In the genomic region with DNA sequence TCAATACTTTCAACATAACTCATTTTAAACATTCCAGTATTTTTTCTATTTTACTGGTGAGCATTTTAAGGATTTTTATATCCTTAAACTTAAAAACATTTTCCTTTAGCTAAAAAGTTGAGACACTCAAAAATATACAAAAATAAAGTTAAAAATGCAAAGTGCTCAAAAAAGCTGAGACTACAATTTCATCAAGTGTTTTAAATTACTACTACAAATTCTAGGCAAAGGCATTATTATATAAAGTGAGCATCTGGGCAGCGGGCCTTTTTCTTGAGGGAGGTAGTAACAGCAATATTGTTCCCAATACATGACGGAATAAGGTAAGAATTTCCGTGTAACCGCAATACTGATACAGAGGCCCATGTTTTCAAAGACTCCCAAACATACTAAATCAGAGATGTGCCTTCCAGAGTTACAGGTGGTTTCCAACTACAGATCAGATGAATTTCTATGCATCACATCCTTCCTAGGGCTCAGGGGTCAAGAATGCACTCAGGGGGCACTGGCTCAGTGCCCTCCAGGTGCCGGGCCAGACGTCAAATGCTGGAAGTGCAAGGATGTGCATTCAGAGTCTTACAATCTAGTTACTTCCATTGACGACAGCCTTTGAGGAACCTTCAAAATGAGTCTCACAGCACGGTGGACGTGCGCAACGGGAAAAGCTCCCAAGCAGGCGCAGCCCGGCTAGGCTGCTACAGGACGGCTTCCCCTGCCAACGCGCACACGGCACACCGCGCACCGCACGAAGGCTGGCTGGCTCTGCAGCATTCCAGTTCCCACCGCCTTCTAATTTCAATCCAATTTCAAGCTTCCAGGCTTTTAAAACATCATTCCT, we compare ENCODE assay signal across 8 cellular contexts. TPM values are rescaled to one million over a fixed set of nuclear protein-coding genes. Genes with fewer than 3 reads are reported as not detected.
DNase-seq lines count a peak whose midpoint lies in the region; ATAC-seq and TF ChIP-seq lines count a peak whose summit lies in the region.

No MANE protein-coding gene starts in this region.

- no peaks in the 10 kb centered on the region for H3K9me2 ChIP-seq in DOHH2 (replicated peaks; ENCODE audit: control insufficient read depth, low read length)

- peak overlapping the region; percentile 87 for H3K9ac ChIP-seq in endodermal cell (ENCODE audit: extremely low read depth, low read length, poor library complexity, severe bottlenecking)

- H3K4me1 ChIP-seq in DOHH2 (ENCODE audit: control insufficient read depth, low read length) (peaks cover 55% of the 10 kb centered on the region), endodermal cell (ENCODE audit: control insufficient read depth, insufficient read depth, low read length) (peaks cover 2% of the 10 kb centered on the region), mesodermal cell (ENCODE audit: control insufficient read depth, insufficient read depth, low read length, poor library complexity, severe bottlenecking) (peaks cover 8% of the 10 kb centered on the region), stomach (peaks cover 22 to 59% (median 40%) of the 10 kb centered on the region in 4 donors)

- H3K4me3 Mint-ChIP-seq in endodermal cell = peak overlapping the region; percentile 77

- no peaks in the 10 kb centered on the region for H3K9me3 Mint-ChIP-seq in endodermal cell

- peaks cover 26% of the 10 kb centered on the region for H3K4me1 Mint-ChIP-seq in endodermal cell

- TF ChIP-seq POLR2A in stomach (IDR thresholded peaks at IDR 0.05) = peak in 1 of 4 donors; percentile 5

- H3K36me3 ChIP-seq in DOHH2 (ENCODE audit: control insufficient read depth, low read length) = peaks cover 44% of the 10 kb centered on the region
- peaks cover 27% of the 10 kb centered on the region for H3K36me3 ChIP-seq in endodermal cell (ENCODE audit: control insufficient read depth, insufficient read depth, low read length)
- peaks cover 13% of the 10 kb centered on the region for H3K36me3 ChIP-seq in mesodermal cell (ENCODE audit: control insufficient read depth, insufficient read depth, low read length)
- peaks cover 0 to 9% (median under 1%) of the 10 kb centered on the region in 4 donors for H3K36me3 ChIP-seq in stomach

- H3K79me2 ChIP-seq in DOHH2 (ENCODE audit: control insufficient read depth, low read length) = peaks cover 73% of the 10 kb centered on the region

- TF ChIP-seq CTCF in DOHH2 (IDR thresholded peaks at IDR 0.05; ENCODE audit: low read depth, low read length, poor library complexity, severe bottlenecking) (no peak), endodermal cell (conservative IDR thresholded peaks at IDR 0.05) (no peak), stomach (IDR thresholded peaks at IDR 0.05) (no peak)

- no peak for TF ChIP-seq EP300 in stomach (IDR thresholded peaks at IDR 0.05)

- DNase-seq in NAMALWA (ENCODE audit: low spot score) = peak; percentile 52
- DNase-seq in activated CD4-positive, alpha-beta T cell treated with anti-CD3 and anti-CD28 coated beads, Interleukin-2, amount 50 U/mL, for 48 hours = peak; percentile 43 to 54
- peak; percentile 66 for DNase-seq in endodermal cell
- DNase-seq in stomach = peak; percentile 43

- H3K27me3 ChIP-seq in DOHH2 (ENCODE audit: control insufficient read depth, low read length) (no peaks in the 10 kb centered on the region), endodermal cell (ENCODE audit: control insufficient read depth, insufficient read depth, low read length, poor library complexity, severe bottlenecking) (no peaks in the 10 kb centered on the region), stomach (no peaks in the 10 kb centered on the region)

- peak; percentile 27 for ATAC-seq in GM21529 (IDR thresholded peaks at IDR 0.05; ENCODE audit: unreplicated experiment)
- ATAC-seq in HG02870 (IDR thresholded peaks at IDR 0.05; ENCODE audit: unreplicated experiment) = no peak

- H3K27ac ChIP-seq in DOHH2 (ENCODE audit: low read depth, low read length) (peak overlapping the region; percentile 75), endodermal cell (ENCODE audit: low read depth, low read length) (peak overlapping the region; percentile 5), mesodermal cell (ENCODE audit: low read depth, low read length, severe bottlenecking) (peak overlapping the region; percentile 74), stomach (peak overlapping the region; percentile 86 to 99 (median 97))

- intact Hi-C loops in stomach (cut with DNase I; ENCODE audit: low total_unique reads) = no loop called here

- H3K27ac Mint-ChIP-seq in endodermal cell = peak overlapping the region; percentile 49

- peaks cover 13% of the 10 kb centered on the region; the same call in 1 of the 2 replicates for H4K20me1 ChIP-seq in DOHH2 (ENCODE audit: control insufficient read depth, insufficient read depth, low read depth, low read length)

- H3K4me2 ChIP-seq in DOHH2 (ENCODE audit: low read length) = peak overlapping the region; percentile 91

- H3K9me3 ChIP-seq in DOHH2 (ENCODE audit: control insufficient read depth, insufficient read depth, low read length) (no peaks in the 10 kb centered on the region), endodermal cell (ENCODE audit: control insufficient read depth, low read length) (no peaks in the 10 kb centered on the region), mesodermal cell (ENCODE audit: control insufficient read depth, low read length) (no peaks in the 10 kb centered on the region), stomach (no peaks in the 10 kb centered on the region)

- H3F3A ChIP-seq in DOHH2 (ENCODE audit: control insufficient read depth, insufficient read depth) = peaks cover 22% of the 10 kb centered on the region

- H3K4me3 ChIP-seq in DOHH2 (ENCODE audit: low read length) (peak overlapping the region; percentile 92), endodermal cell (ENCODE audit: low read length) (peak overlapping the region; percentile 96), mesodermal cell (ENCODE audit: extremely low read depth, insufficient read depth, low read length, poor library complexity, severe bottlenecking) (peak overlapping the region; percentile 64), stomach (peak overlapping the region; percentile 72 to 86 (median 80))

- no peaks in the 10 kb centered on the region for H3K27me3 Mint-ChIP-seq in endodermal cell (ENCODE audit: insufficient read depth)

- 4 to 5% methylated on average over 9 to 22 of the region's 22 CpGs for WGBS in endodermal cell (ENCODE audit: insufficient coverage in 1 of 2, insufficient read length in 1 of 2), 2 experiments
- 4 to 7% methylated on average over 15 to 21 of the region's 22 CpGs for WGBS in mesodermal cell (ENCODE audit: insufficient coverage in 2 of 2), 2 experiments
- 1 to 5% (median 2%) methylated on average over 15 to 22 of the region's 22 CpGs for WGBS in stomach, 5 donors

- H3K36me3 Mint-ChIP-seq in endodermal cell (ENCODE audit: low read depth) = peaks cover 12% of the 10 kb centered on the region

RNA-seq across cellular contexts. Expression of a gene that starts 1.7 kb away (rescaled TPM):
- total RNA-seq in endodermal cell (10 to 100 TPM; 82.5 to 82.8 TPM), stomach (100 to 1,000 TPM in 1 of 5 donors, 10 to 100 TPM in 4; 10.4 to 115 (median 49.6) TPM)
- polyA plus RNA-seq in endodermal cell (2013, experiment 1 of 2) = 74.8 TPM
- polyA plus RNA-seq in endodermal cell (2013, experiment 2 of 2) = 72.6 TPM
- polyA plus RNA-seq in mesodermal cell (2013, experiment 1 of 2) = 38.7 TPM
- 43.8 TPM for polyA plus RNA-seq in mesodermal cell (2013, experiment 2 of 2)
- 10 to 100 TPM; 30.5 to 43.2 (median 31.9) TPM for polyA plus RNA-seq in stomach

RNA-seq across cellular contexts. Expression of a gene that starts 20.7 kb away (rescaled TPM):
- total RNA-seq in endodermal cell (10 to 100 TPM; 24.0 to 29.7 TPM), stomach (10 to 100 TPM in 4 of 5 donors, 1 to 10 TPM in 1; 1.8 to 62.6 (median 22.4) TPM)
- polyA plus RNA-seq in endodermal cell (2013, experiment 1 of 2) = 36.7 TPM
- 32.7 TPM for polyA plus RNA-seq in endodermal cell (2013, experiment 2 of 2)
- 31.6 TPM for polyA plus RNA-seq in mesodermal cell (2013, experiment 1 of 2)
- polyA plus RNA-seq in mesodermal cell (2013, experiment 2 of 2) = 30.6 TPM
- 1 to 10 TPM; 4.7 to 8.7 (median 6.8) TPM for polyA plus RNA-seq in stomach

RNA-seq across cellular contexts. Expression of a gene that starts 20.8 kb away (rescaled TPM):
- 100 to 1,000 TPM in 1 of 2 donors, 10 to 100 TPM in 1; 94.4 to 110 TPM for total RNA-seq in endodermal cell
- polyA plus RNA-seq in endodermal cell (2013, experiment 1 of 2) = 93.7 TPM
- 75.1 TPM for polyA plus RNA-seq in endodermal cell (2013, experiment 2 of 2)
- 64.7 TPM for polyA plus RNA-seq in mesodermal cell (2013, experiment 1 of 2)
- polyA plus RNA-seq in mesodermal cell (2013, experiment 2 of 2) = 51.9 TPM
- 100 to 1,000 TPM in 1 of 5 donors, 10 to 100 TPM in 4; 30.4 to 271 (median 53.1) TPM for total RNA-seq in stomach
- 10 to 100 TPM in 1 of 3 donors, 1 to 10 TPM in 2; 4.9 to 22.8 (median 5.5) TPM for polyA plus RNA-seq in stomach

RNA-seq across cellular contexts. Expression of a gene that starts 28.8 kb away (rescaled TPM):
- total RNA-seq in endodermal cell (1 to 10 TPM; 1.5 to 1.7 TPM), stomach (1 to 10 TPM in 3 of 5 donors, not detected in 2; 1.6 to 5.3 (median 2.0) TPM)
- 2.4 TPM for polyA plus RNA-seq in endodermal cell (2013, experiment 1 of 2)
- 2.2 TPM for polyA plus RNA-seq in endodermal cell (2013, experiment 2 of 2)
- 1.1 TPM for polyA plus RNA-seq in mesodermal cell (2013, experiment 1 of 2)
- 1.3 TPM for polyA plus RNA-seq in mesodermal cell (2013, experiment 2 of 2)
- polyA plus RNA-seq in stomach = 1 to 10 TPM in 1 of 3 donors, under 1 TPM in 2; 0.46 to 3.2 (median 1.00) TPM

RNA-seq across cellular contexts. Expression of a gene that starts 28.8 kb away (rescaled TPM):
- total RNA-seq in endodermal cell (10 to 100 TPM; 14.4 to 24.2 TPM), stomach (10 to 100 TPM in 3 of 5 donors, 1 to 10 TPM in 2; 4.1 to 84.5 (median 13.8) TPM)
- polyA plus RNA-seq in endodermal cell (2013, experiment 1 of 2) = 25.8 TPM
- 21.8 TPM for polyA plus RNA-seq in endodermal cell (2013, experiment 2 of 2)
- polyA plus RNA-seq in mesodermal cell (2013, experiment 1 of 2) = 14.9 TPM
- polyA plus RNA-seq in mesodermal cell (2013, experiment 2 of 2) = 14.6 TPM
- 10 to 100 TPM; 19.8 to 41.9 (median 21.8) TPM for polyA plus RNA-seq in stomach

Comparison
In these comparisons a context has a peak if more than half of its experiments do, and no peak if none do; other contexts are left out.
1. H3K27ac ChIP-seq: peak in every context shown above with its lines; median percentile 97 in stomach; 75 in DOHH2; 74 in mesodermal cell; 5 in endodermal cell.